1 cellular context compared by ENCODE assay signal in the genomic region with DNA sequence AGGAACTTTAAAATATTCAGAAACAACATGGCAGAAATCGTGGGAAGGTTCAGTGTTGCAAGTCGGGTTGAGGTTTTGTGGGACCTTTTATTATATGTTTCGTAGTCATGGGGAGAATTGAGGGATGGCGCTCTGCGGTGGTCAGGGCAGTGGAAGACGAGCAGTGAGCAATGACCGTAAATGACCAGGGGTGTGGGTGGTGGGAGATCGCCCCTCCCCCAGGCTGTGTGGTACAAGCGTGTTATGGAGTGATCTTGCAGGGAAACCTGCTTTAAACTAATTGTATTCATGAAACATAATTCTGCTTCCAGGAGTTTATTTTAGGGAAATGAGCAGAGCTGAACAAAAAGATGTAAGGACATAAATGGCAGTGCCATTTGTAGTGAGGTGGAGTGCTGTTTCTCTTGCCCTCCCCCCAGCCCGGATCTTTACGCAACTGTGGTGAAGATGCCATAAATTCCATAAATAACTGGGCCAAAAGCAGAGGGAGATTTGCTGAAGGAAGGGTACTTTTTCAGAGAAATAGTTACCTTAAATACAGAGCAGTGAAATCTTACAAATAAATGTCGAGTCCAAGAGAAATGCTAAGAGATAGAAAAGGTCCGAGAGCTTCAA.
TF ChIP-seq lines count a peak whose summit lies in the region.

No MANE protein-coding gene starts in this region.

TF ChIP-seq in IMR-90, 13 proteins besides CTCF, POLR2A, EP300 and RAD21:
- TF ChIP-seq BHLHE40 (IDR thresholded peaks at IDR 0.05; ENCODE audit: low read depth, low read length) (no peak), CEBPB (IDR thresholded peaks at IDR 0.05; ENCODE audit: low read depth, low read length) (peak; percentile 76)
TF ChIP-seq in IMR-90: peak in this region for 1.
